Comparison of ENCODE assay signal across 12 cellular contexts in genomic region chr16:12081048-12081404, GRCh38.
A peak's percentile ranks its signal among the peaks of the same experiment; 100 is the strongest.
DNase-seq lines count a peak whose midpoint lies in the region; ATAC-seq and TF ChIP-seq lines count a peak whose summit lies in the region.
"Had no signal": no experiment of that assay in that cellular context is flagged by ENCODE, and none has a peak within 500 bp of the region (broad histone marks: within the 10 kb centered on the region; RNA-seq: fewer than 3 reads in every experiment).

No MANE protein-coding gene starts in this region.

- peak overlapping the region; percentile 80 for H3K27ac Mint-ChIP-seq in memory B cell

- ATAC-seq in memory B cell (ENCODE audit: low read depth) (no peak), GM18907 (IDR thresholded peaks at IDR 0.05; ENCODE audit: unreplicated experiment) (no peak), left lobe of liver (no peak)

- no peak overlapping the region for H3K4me3 Mint-ChIP-seq in memory B cell

- H3K27ac ChIP-seq in KOPT-K1 (ENCODE audit: low read depth, low read length, poor library complexity, severe bottlenecking) (peak overlapping the region; percentile 91), transverse colon (no peak overlapping the region)
- H3K27ac ChIP-seq: SK-N-MC had no signal

- TF ChIP-seq CTCF in transverse colon (IDR thresholded peaks at IDR 0.05), result no peak

- H3K9me3 Mint-ChIP-seq in memory B cell, result no peaks in the 10 kb centered on the region

- H3K27me3 Mint-ChIP-seq in memory B cell, result no peaks in the 10 kb centered on the region

- H3K4me1 ChIP-seq in transverse colon, result peaks cover 0 to 12% (median 7%) of the 10 kb centered on the region in 4 donors

- in situ Hi-C loops in transverse colon (cut with MboI; ENCODE audit: low pct_ligation_motif_present in 1 of 4, low pct_unique_long_range_greater_than_20kb in 1 of 4, low sequenced_read_pairs in 3 of 4), result loop anchor here in 3 of 4 donors (25.0 kb wide), 2 partner anchors 181 to 731 kb away; partner anchors contain the start of gene CPPED1 (in 2 of the 3)

- TF ChIP-seq EP300 in transverse colon (IDR thresholded peaks at IDR 0.05; ENCODE audit: low read depth), result no peak

- DNase-seq in activated T-cell treated with anti-CD3 and anti-CD28 coated beads for 24 hours (ENCODE audit: low read depth), result peak; percentile 48
- DNase-seq in memory B cell (ENCODE audit: low spot score in 2 of 2), result no peak
- DNase-seq in stimulated activated CD4-positive, alpha-beta T cell treated with anti-CD3 and anti-CD28 coated beads, Interleukin-4, amount 100 ng/mL, for 48 hours (ENCODE audit: low read depth in 2 of 2), result peak; percentile 40 to 51
- DNase-seq in transverse colon, result no peak
- no peak for DNase-seq in HuH-7 (ENCODE audit: low spot score)
- no peak for DNase-seq in left lobe of liver (ENCODE audit: low spot score)
- DNase-seq: foreskin fibroblast, NCI-H2171 had no signal

- H3K9me3 ChIP-seq in KOPT-K1 (ENCODE audit: insufficient read depth, low read length, poor library complexity, severe bottlenecking) (no peaks in the 10 kb centered on the region), transverse colon (no peaks in the 10 kb centered on the region)

- H3K4me1 Mint-ChIP-seq in memory B cell, result peaks cover 20% of the 10 kb centered on the region

- intact Hi-C loops in transverse colon (cut with DNase I; ENCODE audit: low total_unique reads), result no loop called here

- no peak for TF ChIP-seq POLR2A in transverse colon (IDR thresholded peaks at IDR 0.05)

- no peak overlapping the region for H3K4me3 ChIP-seq in transverse colon
- H3K4me3 ChIP-seq: SK-N-MC, smooth muscle cell had no signal

- H3K36me3 ChIP-seq in KOPT-K1 (ENCODE audit: insufficient read depth, low read length) (no peaks in the 10 kb centered on the region), transverse colon (no peaks in the 10 kb centered on the region)

- no peaks in the 10 kb centered on the region for H3K27me3 ChIP-seq in transverse colon

- WGBS in transverse colon (ENCODE audit: low coverage in 1 of 2), 2 donors, result 94 to 100% methylated on average over 2 to 7 of the region's 7 CpGs

- H3K36me3 Mint-ChIP-seq in memory B cell, result peaks cover 12% of the 10 kb centered on the region

Comparison
In these comparisons a context has a peak if more than half of its experiments do, and no peak if none do; other contexts are left out.
1. DNase-seq: peak in activated T-cell treated with anti-CD3 and anti-CD28 coated beads for 24 hours (single experiment) and stimulated activated CD4-positive, alpha-beta T cell treated with anti-CD3 and anti-CD28 coated beads, Interleukin-4, amount 100 ng/mL, for 48 hours (2 of 2); none in memory B cell (0 of 2), transverse colon (single experiment), HuH-7 (single experiment) and left lobe of liver (single experiment).